In the genomic region with DNA sequence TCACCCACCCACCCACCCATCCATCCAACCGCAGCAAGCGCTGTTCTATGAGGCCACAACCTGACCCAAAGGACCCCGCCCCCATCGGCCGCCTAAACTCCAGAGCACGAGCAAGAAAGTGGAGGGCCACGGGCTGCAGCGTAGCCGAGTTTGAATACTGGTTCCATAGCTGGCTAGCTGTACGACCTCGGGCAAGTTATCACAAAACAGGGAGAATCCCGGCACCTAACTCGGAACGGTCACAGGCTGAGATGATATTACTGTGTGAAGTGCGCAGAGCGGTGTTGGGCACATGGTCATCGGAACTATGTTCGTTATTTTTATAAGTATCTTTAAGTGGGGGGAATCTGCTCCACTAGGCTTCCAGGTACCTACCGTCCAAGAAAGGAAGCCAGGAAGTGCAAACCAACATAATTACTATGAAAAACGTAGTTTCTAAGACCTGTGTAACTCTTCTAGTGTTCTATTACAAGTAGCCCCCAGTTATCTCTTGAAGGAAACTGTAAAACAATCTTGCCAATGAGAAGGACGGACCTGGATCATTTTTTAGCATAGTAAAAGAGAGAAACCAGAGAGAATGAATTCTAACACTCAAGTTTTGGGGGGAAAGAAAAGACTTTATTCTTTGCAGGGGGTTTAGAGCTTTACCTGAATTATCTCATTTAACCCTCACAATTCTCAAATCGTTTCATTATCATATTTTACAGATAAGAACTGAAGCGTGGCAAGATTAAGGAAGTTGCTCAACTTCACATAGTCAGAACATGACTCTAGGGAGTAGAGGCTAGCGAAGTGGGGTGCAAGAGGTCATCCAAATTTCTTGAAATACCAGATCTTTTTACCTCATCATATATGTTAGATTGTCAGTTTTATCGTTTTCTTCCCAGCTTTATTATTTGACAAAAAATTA, we compare ENCODE assay signal across 1 cellular context.
TF ChIP-seq lines count a peak whose summit lies in the region.

No MANE protein-coding gene starts in this region.

TF ChIP-seq in endothelial cell of umbilical vein, 7 proteins besides CTCF, POLR2A, EP300 and RAD21:
- TF ChIP-seq EZH2 (IDR thresholded peaks at IDR 0.05; ENCODE audit: borderline replicate concordance, low read depth, low read length, severe bottlenecking) (no peak), MYC (IDR thresholded peaks at IDR 0.05; ENCODE audit: low read depth, low read length) (no peak), FOS (IDR thresholded peaks at IDR 0.05; ENCODE audit: borderline replicate concordance, insufficient read depth, low read length) (no peak), JUN (IDR thresholded peaks at IDR 0.05; ENCODE audit: borderline replicate concordance, insufficient read depth, insufficient read length, low read depth) (no peak), GATA2 (IDR thresholded peaks at IDR 0.05; ENCODE audit: insufficient read depth, insufficient read length, low read depth, low read length) (no peak), POLR2AphosphoS5 (IDR thresholded peaks at IDR 0.05; ENCODE audit: insufficient read depth, low read depth, low read length) (no peak)
- TF ChIP-seq, protein P1, sequence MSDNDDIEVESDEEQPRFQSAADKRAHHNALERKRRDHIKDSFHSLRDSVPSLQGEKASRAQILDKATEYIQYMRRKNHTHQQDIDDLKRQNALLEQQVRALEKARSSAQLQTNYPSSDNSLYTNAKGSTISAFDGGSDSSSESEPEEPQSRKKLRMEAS (IDR thresholded peaks at IDR 0.05; ENCODE audit: insufficient read depth, insufficient read length): no peak
TF ChIP-seq in endothelial cell of umbilical vein: peak in this region for 0.
